In genomic region chr5:55370291-55370925, GRCh38 we compare ENCODE assay signal across 20 cellular contexts.
DNase-seq lines count a peak whose midpoint lies in the region; ATAC-seq, FAIRE-seq and TF ChIP-seq lines count a peak whose summit lies in the region.
"Had no signal": no experiment of that assay in that cellular context is flagged by ENCODE, and none has a peak within 500 bp of the region (broad histone marks: within the 10 kb centered on the region; RNA-seq: fewer than 3 reads in every experiment).

No MANE protein-coding gene starts in this region.

- intact Hi-C loops in lower lobe of right lung (cut with DNase I) = no loop called here

- no peak overlapping the region for H3K9ac ChIP-seq in duodenal mucosa (ENCODE audit: low read depth in 1 of 2, low read length in 2 of 2)
- H3K9ac ChIP-seq: BLaER1 had no signal

- H3K4me1 Mint-ChIP-seq in neural crest cell (no peaks in the 10 kb centered on the region), immature natural killer cell (peaks cover 2 to 5% of the 10 kb centered on the region in 2 donors)
- H3K4me1 Mint-ChIP-seq: CD8-positive, alpha-beta memory T cell had no signal

- peak; percentile 53 for ATAC-seq in GM19043 (IDR thresholded peaks at IDR 0.05; ENCODE audit: low read depth, unreplicated experiment)
- peak; percentile 59 for ATAC-seq in HG03108 (IDR thresholded peaks at IDR 0.05; ENCODE audit: unreplicated experiment)
- ATAC-seq in lower lobe of right lung = no peak
- ATAC-seq: K562, PC-3, T-cell had no signal

- H3K4me3 ChIP-seq in duodenal mucosa (ENCODE audit: low read depth in 1 of 2, low read length in 2 of 2) (no peak overlapping the region), lower lobe of right lung (no peak overlapping the region)
- H3K4me3 ChIP-seq: BLaER1, K562, SJSA1 had no signal

- no peak for TF ChIP-seq CTCF in neural crest cell (conservative IDR thresholded peaks at IDR 0.05)
- no peak for TF ChIP-seq CTCF in lower lobe of right lung (IDR thresholded peaks at IDR 0.05)

- H3K9me3 Mint-ChIP-seq in neural crest cell (peaks cover 7% of the 10 kb centered on the region), immature natural killer cell (peaks cover 0 to 4% (median 0%) of the 10 kb centered on the region in 6 donors)

- H3K27ac ChIP-seq in duodenal mucosa (ENCODE audit: low read depth, low read length) (peak overlapping the region; percentile 3), lower lobe of right lung (no peak overlapping the region)
- H3K27ac ChIP-seq: BLaER1, SJSA1 had no signal

- peaks cover 0 to 3% of the 10 kb centered on the region in 2 donors for H3K9me3 ChIP-seq in duodenal mucosa (ENCODE audit: control insufficient read depth in 1 of 2, low read length in 2 of 2)
- H3K9me3 ChIP-seq in lower lobe of right lung = no peaks in the 10 kb centered on the region
- H3K9me3 ChIP-seq: SJSA1 had no signal

- H3K27me3 ChIP-seq in duodenal mucosa (ENCODE audit: control insufficient read depth in 1 of 2, insufficient read depth in 2 of 2, low read length in 2 of 2) (no peaks in the 10 kb centered on the region), lower lobe of right lung (ENCODE audit: low read depth) (no peaks in the 10 kb centered on the region)
- H3K27me3 ChIP-seq: BLaER1, SJSA1 had no signal

- H3K36me3 ChIP-seq in duodenal mucosa (ENCODE audit: control insufficient read depth in 1 of 2, insufficient read depth in 2 of 2, low read length in 2 of 2) (peaks cover 3 to 8% of the 10 kb centered on the region in 2 donors), lower lobe of right lung (peaks cover 54% of the 10 kb centered on the region)

- H3K4me3 Mint-ChIP-seq in neural crest cell (no peak overlapping the region), immature natural killer cell (no peak overlapping the region)
- H3K4me3 Mint-ChIP-seq: CD8-positive, alpha-beta memory T cell; T-cell had no signal

- H3K4me1 ChIP-seq in duodenal mucosa (ENCODE audit: control insufficient read depth in 1 of 2, insufficient read depth in 2 of 2, low read length in 2 of 2) = peaks cover 0 to 7% of the 10 kb centered on the region in 2 donors
- H3K4me1 ChIP-seq in lower lobe of right lung = no peaks in the 10 kb centered on the region
- H3K4me1 ChIP-seq: BLaER1, SJSA1 had no signal

- DNase-seq in neural crest cell (ENCODE audit: low read depth, low spot score) (no peak), immature natural killer cell (no peak), lower lobe of right lung (no peak), GM12892 (ENCODE audit: insufficient read length) (no peak), ecto neural progenitor cell (ENCODE audit: low spot score) (no peak)
- DNase-seq: CD8-positive, alpha-beta memory T cell; H7; NCI-H1436; NCI-H2029 treated with DMSO at 0.1 percent for 48 hours; NCI-H345; NCI-H526 treated with DMSO at 0.1 percent for 48 hours; NK-92 treated with Interleukin-12 subunit alpha and Interleukin-12 subunit beta, amount 100 ng/mL, for 24 hours; PC-3; T-cell had no signal

- H3K36me3 Mint-ChIP-seq in neural crest cell (ENCODE audit: low read depth) (peaks cover 36% of the 10 kb centered on the region), immature natural killer cell (peaks cover 25 to 43% (median 43%) of the 10 kb centered on the region in 3 donors)

- peak overlapping the region; percentile 83 for H3K27ac Mint-ChIP-seq in neural crest cell (ENCODE audit: unreplicated experiment)
- no peak overlapping the region for H3K27ac Mint-ChIP-seq in immature natural killer cell
- H3K27ac Mint-ChIP-seq: T-cell had no signal

- no peaks in the 10 kb centered on the region for H3K27me3 Mint-ChIP-seq in neural crest cell (ENCODE audit: low read depth)
- H3K27me3 Mint-ChIP-seq in immature natural killer cell (ENCODE audit: low read depth in 3 of 3) = peaks cover 0 to 2% (median 1%) of the 10 kb centered on the region in 3 donors
- H3K27me3 Mint-ChIP-seq: CD8-positive, alpha-beta memory T cell; T-cell had no signal

- no peak for TF ChIP-seq POLR2A in GM12892 (IDR thresholded peaks at IDR 0.05; ENCODE audit: low read depth, low read length)

- FAIRE-seq in GM12892 (lab: Jason Lieb, UNC) = no peak
- FAIRE-seq: K562 had no signal

Comparison
In these comparisons a context has a peak if more than half of its experiments do, and no peak if none do; other contexts are left out.
1. ATAC-seq: peak in GM19043 (single experiment) and HG03108 (single experiment); none in lower lobe of right lung (0 of 2).